8 cellular contexts compared by ENCODE assay signal in the genomic region with DNA sequence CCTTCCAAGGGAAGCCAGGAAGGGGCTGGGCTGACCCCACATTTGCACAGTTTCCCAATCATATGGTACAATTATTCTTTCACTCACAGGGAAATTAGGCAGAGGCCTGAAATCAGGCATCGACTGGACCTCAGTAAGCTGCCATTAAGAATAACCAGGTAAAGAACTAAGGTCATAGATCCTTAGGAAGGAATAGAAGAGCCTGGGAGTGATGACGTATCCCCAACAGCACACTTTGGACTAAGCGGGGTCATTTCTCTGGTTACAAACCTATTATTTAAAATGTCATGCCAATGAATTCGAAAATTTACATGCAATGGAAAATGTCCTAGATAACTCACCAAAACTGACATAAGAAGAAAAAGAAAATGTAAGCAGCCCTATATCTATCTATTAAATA.
"Had no signal": no experiment of that assay in that cellular context is flagged by ENCODE, and none has a peak within 500 bp of the region (broad histone marks: within the 10 kb centered on the region; RNA-seq: fewer than 3 reads in every experiment).

No MANE protein-coding gene starts in this region.

- DNase-seq: GM23248, GOT3, H7, KBM-7 had no signal

- ATAC-seq: HCT116 had no signal

- H3K9ac ChIP-seq: GM23248, KMS-11 had no signal

- H3K27ac ChIP-seq: GM23248, KMS-11 had no signal

- H3K9me3 ChIP-seq: HAP-1 had no signal

- H3K4me1 ChIP-seq: HAP-1 had no signal

- FAIRE-seq: HTR-8/SVneo had no signal

- H2AFZ ChIP-seq: GM23248 had no signal

- H3K4me3 ChIP-seq: GM23248, HAP-1 had no signal

- H3K36me3 ChIP-seq: HAP-1 had no signal

- H3K4me2 ChIP-seq: KMS-11 had no signal
